ENCODE assay signal across 24 cellular contexts in the genomic region with DNA sequence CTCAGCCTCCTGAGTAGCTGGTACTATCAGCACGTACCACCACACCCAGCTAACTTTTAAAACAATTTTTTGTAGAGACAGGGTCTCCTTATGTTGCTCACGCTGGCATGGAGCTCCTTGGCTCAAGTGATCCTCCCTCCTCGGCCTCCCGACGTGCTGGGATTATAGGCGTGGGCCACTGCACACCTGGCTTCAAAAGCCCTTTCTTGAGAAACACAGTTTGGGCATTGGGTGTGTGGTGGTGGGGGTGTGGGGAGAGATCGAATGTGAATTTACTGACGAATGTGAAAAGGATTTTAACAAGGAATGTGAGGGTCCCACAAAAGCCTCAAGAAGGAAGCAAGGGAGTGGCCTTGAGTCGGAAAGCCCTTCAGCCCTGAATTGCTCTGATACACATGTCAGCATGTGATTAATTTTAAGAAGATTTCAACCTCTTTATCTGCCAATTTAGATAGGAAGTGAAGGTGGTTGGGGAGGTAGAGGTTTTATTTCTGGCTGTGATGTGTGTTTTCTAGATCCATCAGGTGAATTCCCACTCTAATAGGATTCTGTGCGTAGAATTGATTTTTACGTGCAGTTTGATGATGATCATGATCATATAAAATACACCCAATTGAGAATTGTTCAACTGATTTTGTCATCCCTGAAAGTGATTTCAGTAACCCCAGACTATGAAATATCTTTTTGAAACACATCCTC. TPM values are rescaled to one million over a fixed set of nuclear protein-coding genes. Genes with fewer than 3 reads are reported as not detected.
DNase-seq lines count a peak whose midpoint lies in the region; ATAC-seq and TF ChIP-seq lines count a peak whose summit lies in the region.
"Had no signal": no experiment of that assay in that cellular context is flagged by ENCODE, and none has a peak within 500 bp of the region (broad histone marks: within the 10 kb centered on the region; RNA-seq: fewer than 3 reads in every experiment).

No MANE protein-coding gene starts in this region.

- H3K36me3 Mint-ChIP-seq in CD8-positive, alpha-beta memory T cell: peaks cover 0 to 31% (median 10%) of the 10 kb centered on the region in 3 donors

- POLR2A ChIA-PET in CD8-positive, alpha-beta memory T cell (lab: Charles Lee): no interaction called here

- no peak overlapping the region for H3K4me3 ChIP-seq in CD8-positive, alpha-beta memory T cell (ENCODE audit: low read length)
- H3K4me3 ChIP-seq in lower lobe of right lung: peak overlapping the region; percentile 9
- H3K4me3 ChIP-seq: BLaER1 treated with 17β-estradiol and CSF1 and Interleukin-3, amounts not matched to agents 10 nM and 100 nM; SJSA1; uterus had no signal

- peaks cover 36 to 78% (median 71%) of the 10 kb centered on the region in 3 donors for H3K4me1 Mint-ChIP-seq in CD8-positive, alpha-beta memory T cell
- H3K4me1 Mint-ChIP-seq: endodermal cell had no signal

- peaks cover 21% of the 10 kb centered on the region for H3K4me1 ChIP-seq in CD8-positive, alpha-beta memory T cell (ENCODE audit: insufficient read depth, low read length)
- H3K4me1 ChIP-seq in lower lobe of right lung: no peaks in the 10 kb centered on the region
- H3K4me1 ChIP-seq: uterus had no signal

- CTCF ChIA-PET in CD8-positive, alpha-beta memory T cell (lab: Charles Lee): interaction anchor here (1.1 kb wide), 1 partner anchor 78 kb away, joined by 3 read pairs; no protein-coding TSS in a partner anchor

- no peak for TF ChIP-seq CTCF in lower lobe of right lung (IDR thresholded peaks at IDR 0.05)

- H3K36me3 ChIP-seq in CD8-positive, alpha-beta memory T cell (ENCODE audit: insufficient read depth, low read length): no peaks in the 10 kb centered on the region
- no peaks in the 10 kb centered on the region for H3K36me3 ChIP-seq in lower lobe of right lung
- H3K36me3 ChIP-seq: BLaER1 treated with 17β-estradiol and CSF1 and Interleukin-3, amounts not matched to agents 10 nM and 100 nM; SJSA1; uterus had no signal

- no peaks in the 10 kb centered on the region for H3K9me3 ChIP-seq in CD8-positive, alpha-beta memory T cell (ENCODE audit: low read length)
- H3K9me3 ChIP-seq in lower lobe of right lung: no peaks in the 10 kb centered on the region
- H3K9me3 ChIP-seq: BLaER1 treated with 17β-estradiol and CSF1 and Interleukin-3, amounts not matched to agents 10 nM and 100 nM; SJSA1; uterus had no signal

- intact Hi-C loops in lower lobe of right lung (cut with DNase I): no loop called here

- peak overlapping the region; percentile 81 to 97 (median 90) for H3K4me3 Mint-ChIP-seq in CD8-positive, alpha-beta memory T cell
- H3K4me3 Mint-ChIP-seq: endodermal cell had no signal

- no peaks in the 10 kb centered on the region for H3K27me3 Mint-ChIP-seq in CD8-positive, alpha-beta memory T cell

- no peaks in the 10 kb centered on the region for H3K27me3 ChIP-seq in CD8-positive, alpha-beta memory T cell (ENCODE audit: insufficient read depth, low read length, poor library complexity, severe bottlenecking)
- H3K27me3 ChIP-seq in lower lobe of right lung (ENCODE audit: low read depth): no peaks in the 10 kb centered on the region
- H3K27me3 ChIP-seq: BLaER1 treated with 17β-estradiol and CSF1 and Interleukin-3, amounts not matched to agents 10 nM and 100 nM; SJSA1; uterus had no signal

- no peaks in the 10 kb centered on the region for H3K9me3 Mint-ChIP-seq in CD8-positive, alpha-beta memory T cell
- H3K9me3 Mint-ChIP-seq: endodermal cell had no signal

- peak overlapping the region; percentile 36 to 96 (median 84) for H3K27ac Mint-ChIP-seq in CD8-positive, alpha-beta memory T cell
- H3K27ac Mint-ChIP-seq: endodermal cell had no signal

- H3K27ac ChIP-seq in CD8-positive, alpha-beta memory T cell (ENCODE audit: low read depth, low read length): no peak overlapping the region
- no peak overlapping the region for H3K27ac ChIP-seq in lower lobe of right lung
- H3K27ac ChIP-seq: BLaER1 treated with 17β-estradiol and CSF1 and Interleukin-3, amounts not matched to agents 10 nM and 100 nM; SJSA1; uterus had no signal

- ATAC-seq in lower lobe of right lung: no peak
- ATAC-seq in GM19324 (IDR thresholded peaks at IDR 0.05; ENCODE audit: low FRiP score, unreplicated experiment): no peak
- ATAC-seq in HG03039 (IDR thresholded peaks at IDR 0.05; ENCODE audit: unreplicated experiment): no peak
- ATAC-seq: HepG2 had no signal

- peak; percentile 5 for DNase-seq in activated CD8-positive, alpha-beta memory T cell treated with anti-CD3 and anti-CD28 coated beads for 24 hours
- DNase-seq in activated CD8-positive, alpha-beta memory T cell treated with anti-CD3 and anti-CD28 coated beads, Interleukin-2, amount 50 U/mL, for 4 hours: no peak
- DNase-seq in CD8-positive, alpha-beta memory T cell: no peak
- peak; percentile 55 for DNase-seq in activated CD8-positive, alpha-beta memory T cell treated with anti-CD3 and anti-CD28 coated beads, Interleukin-2, amount 50 U/mL, for 48 hours
- DNase-seq in lower lobe of right lung (no peak), NCI-H524 (lab: John Stamatoyannopoulos, UW) (no peak)
- DNase-seq: activated CD4-positive, CD25-positive, alpha-beta regulatory T cell; endodermal cell; GF-D8; HCEC 1CT; MM.1S; NCI-H1436 treated with DMSO at 0.1 percent for 48 hours; NCI-H82; stimulated activated CD4-positive, alpha-beta T cell treated with anti-CD3 and anti-CD28 coated beads, Interleukin-4, amount 100 ng/mL, for 4 hours; substantia nigra; uterus had no signal

RNA-seq across cellular contexts. Expression of a gene that starts 1.1 kb away (rescaled TPM):
- 100 to 1,000 TPM; 113 TPM for total RNA-seq in CD8-positive, alpha-beta memory T cell
- polyA plus RNA-seq in CD8-positive, alpha-beta memory T cell: 10.0 TPM
- 0.92 TPM for total RNA-seq in lower lobe of right lung
- total RNA-seq: A673, SJSA1, skeletal muscle tissue had no signal
- polyA plus RNA-seq: neural cell had no signal

Comparison
In these comparisons a context has a peak if more than half of its experiments do, and no peak if none do; other contexts are left out.
1. DNase-seq: peak in activated CD8-positive, alpha-beta memory T cell treated with anti-CD3 and anti-CD28 coated beads for 24 hours (single experiment) and activated CD8-positive, alpha-beta memory T cell treated with anti-CD3 and anti-CD28 coated beads, Interleukin-2, amount 50 U/mL, for 48 hours (single experiment); none in activated CD8-positive, alpha-beta memory T cell treated with anti-CD3 and anti-CD28 coated beads, Interleukin-2, amount 50 U/mL, for 4 hours (single experiment), CD8-positive, alpha-beta memory T cell (0 of 5), lower lobe of right lung (single experiment) and NCI-H524 (0 of 2).
2. RNA of a gene that starts 1.1 kb away (total RNA-seq): 113 TPM in CD8-positive, alpha-beta memory T cell; 0.92 TPM in lower lobe of right lung (single experiment); every median in the first group is over 10 times any median in the second.